ENCODE assay signal across 17 cellular contexts in genomic region chr5:77101298-77101697, GRCh38. TPM values are rescaled to one million over a fixed set of nuclear protein-coding genes. Genes with fewer than 3 reads are reported as not detected.
DNase-seq lines count a peak whose midpoint lies in the region; ATAC-seq and TF ChIP-seq lines count a peak whose summit lies in the region.
"Had no signal": no experiment of that assay in that cellular context is flagged by ENCODE, and none has a peak within 500 bp of the region (broad histone marks: within the 10 kb centered on the region; RNA-seq: fewer than 3 reads in every experiment).

No MANE protein-coding gene starts in this region.

- in situ Hi-C loops in brain microvascular endothelial cell (cut with HindIII; ENCODE audit: low pct_ligation_motif_present, low sequenced_read_pairs), result no loop called here

- H3K36me3 ChIP-seq in brain microvascular endothelial cell (replicated peaks), result no peaks in the 10 kb centered on the region

- H3K27ac Mint-ChIP-seq in HFFc6, result no peak overlapping the region
- H3K27ac Mint-ChIP-seq: activated naive CD4-positive, alpha-beta T cell treated with anti-CD3 and anti-CD28 coated beads, Interleukin-2, amount 50 U/mL, for 24 hours had no signal

- H3K9me3 Mint-ChIP-seq in HFFc6, result no peaks in the 10 kb centered on the region
- H3K9me3 Mint-ChIP-seq: activated naive CD4-positive, alpha-beta T cell treated with anti-CD3 and anti-CD28 coated beads, Interleukin-2, amount 50 U/mL, for 24 hours; immature natural killer cell had no signal

- H3K4me3 Mint-ChIP-seq in HFFc6, result no peak overlapping the region
- H3K4me3 Mint-ChIP-seq: activated naive CD4-positive, alpha-beta T cell treated with anti-CD3 and anti-CD28 coated beads, Interleukin-2, amount 50 U/mL, for 24 hours; immature natural killer cell had no signal

- no peaks in the 10 kb centered on the region for H3K36me3 Mint-ChIP-seq in HFFc6 (ENCODE audit: low read depth)
- H3K36me3 Mint-ChIP-seq: activated naive CD4-positive, alpha-beta T cell treated with anti-CD3 and anti-CD28 coated beads, Interleukin-2, amount 50 U/mL, for 24 hours had no signal

- DNase-seq in AG08396 (ENCODE audit: low spot score) (peak; percentile 47), HFFc6 (peak; percentile 57), brain microvascular endothelial cell (peak; percentile 53), kidney glomerular epithelial cell (lab: John Stamatoyannopoulos, UW) (peak; percentile 79), HT-29 (ENCODE audit: low spot score) (no peak), epidermal melanocyte (ENCODE audit: insufficient read length, low spot score) (no peak), SHP77 treated with DMSO at 0.1 percent for 48 hours (lab: John Stamatoyannopoulos, UW) (no peak)
- DNase-seq: C1 segment of cervical spinal cord; foreskin melanocyte; immature natural killer cell; NCI-H1417 treated with DMSO at 0.1 percent for 48 hours; NCI-H526; psoas muscle; SHP77; stimulated activated CD4-positive, alpha-beta T cell treated with anti-CD3 and anti-CD28 coated beads, Interleukin-2, amount 100 ng/mL, for 24 hours had no signal

- no peak for TF ChIP-seq CTCF in HFFc6 (IDR thresholded peaks at IDR 0.05)
- no peak for TF ChIP-seq CTCF in brain microvascular endothelial cell (IDR thresholded peaks at IDR 0.05; ENCODE audit: low read depth, low read length, missing control alignments)

- no peak for ATAC-seq in GM18909 (IDR thresholded peaks at IDR 0.05; ENCODE audit: poor library complexity, unreplicated experiment)
- ATAC-seq: psoas muscle had no signal

- H3K4me1 Mint-ChIP-seq in HFFc6 (ENCODE audit: low read depth), result peaks cover 12% of the 10 kb centered on the region
- H3K4me1 Mint-ChIP-seq: activated naive CD4-positive, alpha-beta T cell treated with anti-CD3 and anti-CD28 coated beads, Interleukin-2, amount 50 U/mL, for 24 hours; immature natural killer cell had no signal

- no peaks in the 10 kb centered on the region for H3K27me3 ChIP-seq in brain microvascular endothelial cell (replicated peaks)

- H3K4me3 ChIP-seq in brain microvascular endothelial cell (ENCODE audit: low read depth, low read length), result no peak overlapping the region
- H3K4me3 ChIP-seq: psoas muscle had no signal

- peaks cover 10% of the 10 kb centered on the region for H3K27me3 Mint-ChIP-seq in HFFc6 (ENCODE audit: insufficient read depth)
- H3K27me3 Mint-ChIP-seq: activated naive CD4-positive, alpha-beta T cell treated with anti-CD3 and anti-CD28 coated beads, Interleukin-2, amount 50 U/mL, for 24 hours had no signal

- no peak overlapping the region for H3K27ac ChIP-seq in brain microvascular endothelial cell
- H3K27ac ChIP-seq: psoas muscle had no signal

RNA-seq across cellular contexts. Expression of gene ZBED3, which starts 14.2 kb away (rescaled TPM):
- total RNA-seq in HFFc6 (2021; fragmentation: NEBNext Ultra II Directional; extraction: Animal tissue kit (Norgen Biotek cat#: 25700)), result 1 to 10 TPM; 1.7 to 2.1 (median 1.9) TPM
- total RNA-seq in HT-29 (2014; rRNA removed; shearing (Covaris generic)), result 2.6 and 3.6 TPM in 2 replicates

Comparison
In these comparisons a context has a peak if more than half of its experiments do, and no peak if none do; other contexts are left out.
1. DNase-seq: peak in AG08396 (single experiment), HFFc6 (single experiment), brain microvascular endothelial cell (single experiment) and kidney glomerular epithelial cell (single experiment); none in HT-29 (single experiment), epidermal melanocyte (single experiment) and SHP77 treated with DMSO at 0.1 percent for 48 hours (single experiment).